ENCODE assay signal across 12 cellular contexts in the genomic region with DNA sequence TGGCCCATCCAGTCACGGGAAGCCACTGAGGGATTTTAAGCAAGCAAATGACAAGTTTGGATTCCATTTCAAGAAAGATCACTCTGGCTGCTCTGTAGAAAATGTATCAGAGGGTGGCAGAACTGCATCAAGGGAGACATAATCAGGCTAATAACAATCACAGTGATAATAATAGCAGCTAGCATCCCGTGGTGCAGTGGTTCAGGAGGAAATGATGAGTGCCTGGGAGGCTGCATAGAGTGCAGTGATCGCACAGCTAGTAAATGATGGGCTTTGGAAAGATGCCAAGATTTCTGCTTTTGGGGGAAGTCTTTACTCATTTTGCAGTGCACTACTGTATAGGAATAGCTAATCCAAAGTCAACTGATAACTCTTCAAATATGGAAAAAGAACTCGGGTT. TPM values are rescaled to one million over a fixed set of nuclear protein-coding genes. Genes with fewer than 3 reads are reported as not detected.
DNase-seq lines count a peak whose midpoint lies in the region; TF ChIP-seq lines count a peak whose summit lies in the region.
"Had no signal": no experiment of that assay in that cellular context is flagged by ENCODE, and none has a peak within 500 bp of the region (broad histone marks: within the 10 kb centered on the region; RNA-seq: fewer than 3 reads in every experiment).

No MANE protein-coding gene starts in this region.

- H3K36me3 ChIP-seq in trophoblast cell (ENCODE audit: control insufficient read depth in 1 of 2, insufficient read depth in 2 of 2, low read length in 2 of 2): peaks cover 0 to 6% of the 10 kb centered on the region in 2 experiments
- no peaks in the 10 kb centered on the region for H3K36me3 ChIP-seq in thyroid gland

- H3K4me3 ChIP-seq in choroid plexus epithelial cell (ENCODE audit: low read depth, low read length) (no peak overlapping the region), trophoblast cell (ENCODE audit: low read depth, low read length) (no peak overlapping the region), thyroid gland (replicated peaks in 1 of 3) (no peak overlapping the region)
- H3K4me3 ChIP-seq: GM23248 had no signal

- H3K9ac ChIP-seq in trophoblast cell (ENCODE audit: low read length): no peak overlapping the region
- H3K9ac ChIP-seq: GM23248 had no signal

- BruUV-seq in Calu3 (replicated peaks; lab: Mats Ljungman, UMichigan): no TSS peak

- no peak overlapping the region for H3K14ac ChIP-seq in trophoblast cell (ENCODE audit: low read length)

- no CpG with 5 or more reads among the region's 4 CpGs for WGBS in trophoblast cell (ENCODE audit: extremely low coverage, insufficient coverage, insufficient read length)
- WGBS in thyroid gland, 2 donors: 53 to 55% methylated on average over 4 of the region's 4 CpGs

- no peak for TF ChIP-seq POLR2A in thyroid gland (IDR thresholded peaks at IDR 0.05)

- H3K27me3 ChIP-seq in trophoblast cell (ENCODE audit: insufficient read depth, low read length): no peaks in the 10 kb centered on the region
- no peaks in the 10 kb centered on the region for H3K27me3 ChIP-seq in thyroid gland

- no peak overlapping the region for H4K8ac ChIP-seq in trophoblast cell (ENCODE audit: low read depth, low read length)

- peak overlapping the region; percentile 10 for H3K27ac Mint-ChIP-seq in activated CD4-positive, alpha-beta memory T cell treated with anti-CD3 and anti-CD28 coated beads for 36 hours
- no peak overlapping the region for H3K27ac Mint-ChIP-seq in activated CD4-positive, alpha-beta memory T cell treated with anti-CD3 and anti-CD28 coated beads, Interleukin-2, amount 10 ng/mL, durations not matched to agents 7 days and 5 days
- no peak overlapping the region for H3K27ac Mint-ChIP-seq in Calu3 (ENCODE audit: unreplicated experiment)
- H3K27ac Mint-ChIP-seq: activated T-helper 1 cell treated with anti-CD3 and anti-CD28 coated beads, Interleukin-12 subunit alpha, Interleukin-12 subunit beta, Interleukin-2, Interleukin-4 antibody, amounts not matched to agents 30 ng/mL and 10 ng/mL and 1 ng/mL, durations not matched to agents 14 hours and 24 hours and 36 hours had no signal

- no peak overlapping the region for H3K27ac ChIP-seq in trophoblast cell (ENCODE audit: low read depth, low read length)
- H3K27ac ChIP-seq in thyroid gland: no peak overlapping the region
- H3K27ac ChIP-seq: GM23248 had no signal

- no peaks in the 10 kb centered on the region for H3K27me3 Mint-ChIP-seq in activated CD4-positive, alpha-beta memory T cell treated with anti-CD3 and anti-CD28 coated beads for 36 hours
- H3K27me3 Mint-ChIP-seq in activated CD4-positive, alpha-beta memory T cell treated with anti-CD3 and anti-CD28 coated beads, Interleukin-2, amount 10 ng/mL, durations not matched to agents 7 days and 5 days: no peaks in the 10 kb centered on the region
- no peaks in the 10 kb centered on the region for H3K27me3 Mint-ChIP-seq in Calu3 (ENCODE audit: unreplicated experiment)

- H2AK5ac ChIP-seq in trophoblast cell (ENCODE audit: low read length): no peak overlapping the region

- H4K12ac ChIP-seq in trophoblast cell (ENCODE audit: low read depth, low read length): no peak overlapping the region

- DNase-seq in activated CD4-positive, alpha-beta memory T cell treated with anti-CD3 and anti-CD28 coated beads for 36 hours: no peak
- DNase-seq in activated CD4-positive, alpha-beta memory T cell treated with anti-CD3 and anti-CD28 coated beads, Interleukin-2, amount 10 ng/mL, durations not matched to agents 7 days and 5 days: no peak
- DNase-seq in NCI-H146 treated with DMSO at 0.1 percent for 48 hours (lab: John Stamatoyannopoulos, UW; ENCODE audit: unreplicated experiment) (peak; percentile 41), choroid plexus epithelial cell (ENCODE audit: low read depth) (peak; percentile 26), trophoblast cell (no peak), DMS153 (lab: John Stamatoyannopoulos, UW) (no peak), Calu3 (no peak), thyroid gland (no peak)
- DNase-seq: GM23248, NCI-H2107, RPMI8226 had no signal

- no peak overlapping the region for H2BK120ac ChIP-seq in trophoblast cell (ENCODE audit: insufficient read depth, low read length, poor library complexity)

- H3K4me1 ChIP-seq in trophoblast cell (ENCODE audit: control insufficient read depth in 1 of 2, insufficient read depth in 2 of 2, low read length in 2 of 2): peaks cover under 1 to 3% of the 10 kb centered on the region in 2 experiments
- peaks cover 13 to 29% of the 10 kb centered on the region in 2 donors for H3K4me1 ChIP-seq in thyroid gland

- no peak overlapping the region for H3K4me3 Mint-ChIP-seq in activated CD4-positive, alpha-beta memory T cell treated with anti-CD3 and anti-CD28 coated beads for 36 hours
- no peak overlapping the region for H3K4me3 Mint-ChIP-seq in activated CD4-positive, alpha-beta memory T cell treated with anti-CD3 and anti-CD28 coated beads, Interleukin-2, amount 10 ng/mL, durations not matched to agents 7 days and 5 days
- H3K4me3 Mint-ChIP-seq in Calu3 (ENCODE audit: low read depth, unreplicated experiment): no peak overlapping the region
- H3K4me3 Mint-ChIP-seq: activated T-helper 1 cell treated with anti-CD3 and anti-CD28 coated beads, Interleukin-12 subunit alpha, Interleukin-12 subunit beta, Interleukin-2, Interleukin-4 antibody, amounts not matched to agents 30 ng/mL and 10 ng/mL and 1 ng/mL, durations not matched to agents 14 hours and 24 hours and 36 hours had no signal

- TF ChIP-seq CTCF in choroid plexus epithelial cell (conservative IDR thresholded peaks at IDR 0.05; ENCODE audit: low read depth, low read length) (no peak), Calu3 (IDR thresholded peaks at IDR 0.05; ENCODE audit: unreplicated experiment) (no peak), thyroid gland (IDR thresholded peaks at IDR 0.05) (no peak)

- H3K4me1 Mint-ChIP-seq in activated CD4-positive, alpha-beta memory T cell treated with anti-CD3 and anti-CD28 coated beads for 36 hours (ENCODE audit: low read depth): peaks cover 80% of the 10 kb centered on the region
- peaks cover 72% of the 10 kb centered on the region for H3K4me1 Mint-ChIP-seq in activated CD4-positive, alpha-beta memory T cell treated with anti-CD3 and anti-CD28 coated beads, Interleukin-2, amount 10 ng/mL, durations not matched to agents 7 days and 5 days
- peaks cover 11% of the 10 kb centered on the region for H3K4me1 Mint-ChIP-seq in Calu3 (ENCODE audit: low read depth, unreplicated experiment)

- no peak overlapping the region for H3K23ac ChIP-seq in trophoblast cell (ENCODE audit: low read length)

- H3K4me2 ChIP-seq in trophoblast cell (ENCODE audit: low read length): no peak overlapping the region

- H3K79me2 ChIP-seq in trophoblast cell (ENCODE audit: control insufficient read depth, insufficient read depth, low read length, poor library complexity): peaks cover 1% of the 10 kb centered on the region

- H2AFZ ChIP-seq in trophoblast cell (ENCODE audit: insufficient read depth, low read length, poor library complexity): no peak overlapping the region
- H2AFZ ChIP-seq: GM23248 had no signal

- H2BK5ac ChIP-seq in trophoblast cell (ENCODE audit: low read depth, low read length, poor library complexity): no peak overlapping the region

- intact Hi-C loops in activated CD4-positive, alpha-beta memory T cell treated with anti-CD3 and anti-CD28 coated beads for 36 hours (cut with micrococcal nuclease): no loop called here
- intact Hi-C loops in Calu3 (cut with micrococcal nuclease; ENCODE audit: unreplicated experiment): no loop called here
- intact Hi-C loops in thyroid gland (cut with DNase I): no loop called here

- H2BK12ac ChIP-seq in trophoblast cell (ENCODE audit: low read length): no peak overlapping the region

- no peak overlapping the region for H3K18ac ChIP-seq in trophoblast cell (ENCODE audit: low read length)

- H3K36me3 Mint-ChIP-seq in activated CD4-positive, alpha-beta memory T cell treated with anti-CD3 and anti-CD28 coated beads for 36 hours: no peaks in the 10 kb centered on the region
- H3K36me3 Mint-ChIP-seq in activated CD4-positive, alpha-beta memory T cell treated with anti-CD3 and anti-CD28 coated beads, Interleukin-2, amount 10 ng/mL, durations not matched to agents 7 days and 5 days (ENCODE audit: low read depth): peaks cover 6% of the 10 kb centered on the region
- no peaks in the 10 kb centered on the region for H3K36me3 Mint-ChIP-seq in Calu3 (ENCODE audit: insufficient read depth, unreplicated experiment)

- H3K9me3 Mint-ChIP-seq in activated CD4-positive, alpha-beta memory T cell treated with anti-CD3 and anti-CD28 coated beads for 36 hours: no peaks in the 10 kb centered on the region
- no peaks in the 10 kb centered on the region for H3K9me3 Mint-ChIP-seq in activated CD4-positive, alpha-beta memory T cell treated with anti-CD3 and anti-CD28 coated beads, Interleukin-2, amount 10 ng/mL, durations not matched to agents 7 days and 5 days
- H3K9me3 Mint-ChIP-seq in Calu3 (ENCODE audit: low read depth, unreplicated experiment): no peaks in the 10 kb centered on the region
- H3K9me3 Mint-ChIP-seq: activated T-helper 1 cell treated with anti-CD3 and anti-CD28 coated beads, Interleukin-12 subunit alpha, Interleukin-12 subunit beta, Interleukin-2, Interleukin-4 antibody, amounts not matched to agents 30 ng/mL and 10 ng/mL and 1 ng/mL, durations not matched to agents 14 hours and 24 hours and 36 hours had no signal

- H4K91ac ChIP-seq in trophoblast cell (ENCODE audit: low read depth, low read length): no peak overlapping the region

- POLR2A ChIA-PET in activated CD4-positive, alpha-beta memory T cell treated with anti-CD3 and anti-CD28 coated beads for 36 hours (lab: Charles Lee): no interaction called here
- POLR2A ChIA-PET in activated CD4-positive, alpha-beta memory T cell treated with anti-CD3 and anti-CD28 coated beads, Interleukin-2, amount 10 ng/mL, durations not matched to agents 7 days and 5 days (lab: Charles Lee): interaction anchor here (2.3 kb wide), 1 partner anchor 35 kb away, joined by 9 read pairs; the partner anchor contains the start of gene TNRC6B

- H3K79me1 ChIP-seq in trophoblast cell (ENCODE audit: low read length): no peaks in the 10 kb centered on the region

- H3K9me3 ChIP-seq in trophoblast cell (ENCODE audit: insufficient read depth, low read depth, low read length): no peaks in the 10 kb centered on the region
- H3K9me3 ChIP-seq in thyroid gland: no peaks in the 10 kb centered on the region

- CTCF ChIA-PET in activated CD4-positive, alpha-beta memory T cell treated with anti-CD3 and anti-CD28 coated beads for 36 hours (lab: Charles Lee): interaction anchor here (1.5 kb wide), 1 partner anchor 10 kb away, joined by 3 read pairs; no protein-coding TSS in a partner anchor
- CTCF ChIA-PET in activated CD4-positive, alpha-beta memory T cell treated with anti-CD3 and anti-CD28 coated beads, Interleukin-2, amount 10 ng/mL, durations not matched to agents 7 days and 5 days (lab: Charles Lee): interaction anchor here (1.3 kb wide), 1 partner anchor 134 kb away, joined by 3 read pairs; no protein-coding TSS in a partner anchor
- CTCF ChIA-PET in Calu3 (lab: Charles Lee): no interaction called here

- H3K4ac ChIP-seq in trophoblast cell (ENCODE audit: low read depth, low read length): peak overlapping the region; percentile 4

RNA-seq across cellular contexts. Expression of gene TNRC6B, which starts 35.8 kb away (rescaled TPM):
- 10 to 100 TPM; 34.9 to 38.8 TPM for total RNA-seq in activated CD4-positive, alpha-beta memory T cell treated with anti-CD3 and anti-CD28 coated beads for 36 hours
- total RNA-seq in activated CD4-positive, alpha-beta memory T cell treated with anti-CD3 and anti-CD28 coated beads, Interleukin-2, amount 10 ng/mL, durations not matched to agents 7 days and 5 days: 10 to 100 TPM; 51.0 to 55.0 TPM
- 8.2 and 9.3 TPM in 2 replicates for polyA plus RNA-seq in trophoblast cell (2013)
- total RNA-seq in Calu3 (2022) (44.6 and 46.0 TPM in 2 replicates), thyroid gland (100 to 1,000 TPM in 2 of 4 donors, 10 to 100 TPM in 2; 46.1 to 202 (median 114) TPM)

Comparison
In these comparisons a context has a peak if more than half of its experiments do, and no peak if none do; other contexts are left out.
1. DNase-seq: peak in NCI-H146 treated with DMSO at 0.1 percent for 48 hours (single experiment) and choroid plexus epithelial cell (single experiment); none in activated CD4-positive, alpha-beta memory T cell treated with anti-CD3 and anti-CD28 coated beads for 36 hours (single experiment), activated CD4-positive, alpha-beta memory T cell treated with anti-CD3 and anti-CD28 coated beads, Interleukin-2, amount 10 ng/mL, durations not matched to agents 7 days and 5 days (single experiment), trophoblast cell (0 of 2), DMS153 (single experiment), Calu3 (single experiment) and thyroid gland (0 of 2).